ENCODE assay signal across 23 cellular contexts in the genomic region with DNA sequence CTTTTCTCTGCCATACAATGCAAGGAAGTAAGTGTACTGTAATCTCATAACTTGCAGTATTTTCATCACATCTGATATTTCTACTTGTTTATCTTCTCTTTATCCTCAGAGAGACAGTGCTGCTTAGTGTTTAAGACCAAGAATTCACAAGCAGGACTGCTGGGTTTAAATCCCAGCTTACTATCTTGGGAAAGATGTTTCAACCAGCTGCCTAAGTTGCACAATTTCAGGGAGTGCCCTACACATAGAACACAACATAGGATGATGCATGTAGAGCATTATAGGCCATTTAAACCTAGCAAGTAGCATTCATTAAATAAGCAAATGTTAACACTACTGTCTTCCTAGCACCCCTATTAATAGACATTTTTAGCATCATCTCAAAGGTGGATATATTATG.
"Had no signal": no experiment of that assay in that cellular context is flagged by ENCODE, and none has a peak within 500 bp of the region (broad histone marks: within the 10 kb centered on the region; RNA-seq: fewer than 3 reads in every experiment).

No MANE protein-coding gene starts in this region.

- FAIRE-seq: colon, urothelium cell line had no signal

- H3K4me3 ChIP-seq: ascending aorta, cardiac muscle cell, esophagus squamous epithelium, tibial artery had no signal

- H3K27ac ChIP-seq: ascending aorta, cardiac muscle cell, esophagus squamous epithelium, tibial artery had no signal

- H3K36me3 ChIP-seq: ascending aorta, cardiac muscle cell, esophagus squamous epithelium, tibial artery had no signal

- H3K27me3 Mint-ChIP-seq: natural killer cell treated with Interleukin-12 subunit alpha and Interleukin-12 subunit beta and Interleukin-15 and Interleukin-18, amount 100 ng/mL, for 72 hours had no signal

- H3K4me1 Mint-ChIP-seq: activated naive CD8-positive, alpha-beta T cell treated with anti-CD3 and anti-CD28 coated beads, Interleukin-2, amount 10 ng/mL, durations not matched to agents 7 days and 5 days; memory B cell; stimulated activated naive B cell treated with anti-CD40 and anti-IgM and Interleukin-4, amounts not matched to agents 10 μg/mL and 1 μg/mL and 100 μg/mL, for 72 hours; T-cell had no signal

- H3K9me3 ChIP-seq: ascending aorta, esophagus squamous epithelium, tibial artery had no signal

- H3K27me3 ChIP-seq: ascending aorta, tibial artery had no signal

- H3K9me3 Mint-ChIP-seq: activated naive CD8-positive, alpha-beta T cell treated with anti-CD3 and anti-CD28 coated beads, Interleukin-2, amount 10 ng/mL, durations not matched to agents 7 days and 5 days; stimulated activated naive B cell treated with anti-CD40 and anti-IgM and Interleukin-4, amounts not matched to agents 10 μg/mL and 1 μg/mL and 100 μg/mL, for 72 hours had no signal

- H3K36me3 Mint-ChIP-seq: activated naive CD8-positive, alpha-beta T cell treated with anti-CD3 and anti-CD28 coated beads, Interleukin-2, amount 10 ng/mL, durations not matched to agents 7 days and 5 days; memory B cell; natural killer cell treated with Interleukin-12 subunit alpha and Interleukin-12 subunit beta and Interleukin-15 and Interleukin-18, amount 100 ng/mL, for 72 hours; stimulated activated naive B cell treated with anti-CD40 and anti-IgM and Interleukin-4, amounts not matched to agents 10 μg/mL and 1 μg/mL and 100 μg/mL, for 72 hours; T-cell had no signal

- DNase-seq: activated CD4-positive, alpha-beta T cell treated with anti-CD3 and anti-CD28 coated beads, Interleukin-2, amount 50 U/mL, for 4 hours; activated CD4-positive, CD25-positive, alpha-beta regulatory T cell treated with anti-CD3 and anti-CD28 coated beads, Interleukin-2, amount 50 U/mL, for 72 hours; activated naive CD4-positive, alpha-beta T cell; activated naive CD8-positive, alpha-beta T cell treated with anti-CD3 and anti-CD28 coated beads, Interleukin-2, amount 10 ng/mL, durations not matched to agents 7 days and 5 days; activated T-cell treated with anti-CD3 and anti-CD28 coated beads for 4 hours; esophagus squamous epithelium; hippocampal formation; left ventricle myocardium superior; nucleus accumbens; posterior cingulate gyrus; retina; stimulated activated CD4-positive, alpha-beta T cell treated with anti-CD3 and anti-CD28 coated beads, Interleukin-15, amount 100 ng/mL, for 24 hours; stimulated activated CD4-positive, alpha-beta T cell treated with anti-CD3 and anti-CD28 coated beads, Interleukin-4, amount 100 ng/mL, for 1 hour; stimulated activated naive B cell treated with anti-CD40 and anti-IgM and Interleukin-4, amounts not matched to agents 10 μg/mL and 1 μg/mL and 100 μg/mL, for 72 hours; T-cell; T-helper 9 cell; tibial artery had no signal

- H3K4me1 ChIP-seq: ascending aorta, esophagus squamous epithelium had no signal

- H3K4me3 Mint-ChIP-seq: activated naive CD8-positive, alpha-beta T cell treated with anti-CD3 and anti-CD28 coated beads, Interleukin-2, amount 10 ng/mL, durations not matched to agents 7 days and 5 days; memory B cell; natural killer cell treated with Interleukin-12 subunit alpha and Interleukin-12 subunit beta and Interleukin-15 and Interleukin-18, amount 100 ng/mL, for 72 hours; stimulated activated naive B cell treated with anti-CD40 and anti-IgM and Interleukin-4, amounts not matched to agents 10 μg/mL and 1 μg/mL and 100 μg/mL, for 72 hours; T-cell had no signal

- H3K27ac Mint-ChIP-seq: activated naive CD8-positive, alpha-beta T cell treated with anti-CD3 and anti-CD28 coated beads, Interleukin-2, amount 10 ng/mL, durations not matched to agents 7 days and 5 days; memory B cell; natural killer cell treated with Interleukin-12 subunit alpha and Interleukin-12 subunit beta and Interleukin-15 and Interleukin-18, amount 100 ng/mL, for 72 hours; stimulated activated naive B cell treated with anti-CD40 and anti-IgM and Interleukin-4, amounts not matched to agents 10 μg/mL and 1 μg/mL and 100 μg/mL, for 72 hours; T-cell had no signal
